Comparison of ENCODE assay signal across 1 cellular context in the genomic region with DNA sequence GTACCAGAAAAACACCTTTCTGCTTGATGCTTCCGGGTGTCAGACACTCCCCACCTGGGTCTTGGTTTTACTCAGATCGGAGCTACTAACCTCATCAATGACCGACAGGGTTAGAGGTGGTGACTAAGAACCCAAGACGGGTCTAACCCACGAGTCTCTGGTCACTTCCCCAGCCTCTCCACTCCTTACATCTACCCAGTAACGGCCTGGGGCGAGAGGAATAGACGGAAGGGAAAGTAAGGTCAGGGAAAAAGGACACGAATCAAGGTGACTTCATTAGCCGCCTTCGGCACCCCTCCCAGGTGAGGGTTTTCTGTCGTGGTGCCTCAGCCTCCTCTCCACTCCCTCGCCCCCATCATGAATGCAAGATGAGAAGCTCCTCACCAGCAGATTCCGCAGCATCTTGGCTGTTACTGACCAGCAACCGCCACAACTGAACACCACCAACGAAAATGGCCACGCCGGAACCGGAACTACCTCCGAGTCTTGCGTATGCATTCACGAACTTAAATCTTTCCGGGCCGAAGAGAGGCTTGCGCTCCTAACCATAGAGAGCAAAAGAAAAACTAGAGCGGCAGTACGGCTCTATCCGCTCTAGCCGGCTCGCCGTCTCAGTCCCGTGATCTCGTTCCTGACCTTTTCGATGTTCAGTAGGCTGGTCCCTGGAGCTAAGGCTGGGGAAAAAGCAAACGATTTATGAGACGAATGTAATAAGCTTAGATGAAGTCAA.
TF ChIP-seq lines count a peak whose summit lies in the region.

A gene with protein sequence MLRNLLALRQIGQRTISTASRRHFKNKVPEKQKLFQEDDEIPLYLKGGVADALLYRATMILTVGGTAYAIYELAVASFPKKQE (minus strand): TSS at position 469 of the 730 bp plus-strand sequence. CDS start 67 bp downstream, at position 402.

TF ChIP-seq in HepG2, 621 proteins besides CTCF, POLR2A, EP300 and RAD21 (continued from another document and continues in another):
- TF ChIP-seq NR2F1 (CRISPR knock-in tag; IDR thresholded peaks at IDR 0.05): peak; percentile 71 to 87
- no peak for TF ChIP-seq ESRRA (CRISPR knock-in tag; IDR thresholded peaks at IDR 0.05; ENCODE audit: low read depth)
- TF ChIP-seq PAX8 (CRISPR knock-in tag; IDR thresholded peaks at IDR 0.05; ENCODE audit: borderline replicate concordance): no peak
- no peak for TF ChIP-seq ZBTB8A (CRISPR knock-in tag; IDR thresholded peaks at IDR 0.05; ENCODE audit: borderline replicate concordance, low read depth)
- no peak for TF ChIP-seq ZNF484 (CRISPR knock-in tag; IDR thresholded peaks at IDR 0.05; ENCODE audit: borderline replicate concordance, low read depth)
- no peak; the same call in 1 of the 2 replicates for TF ChIP-seq NRL (CRISPR knock-in tag; IDR thresholded peaks at IDR 0.05; ENCODE audit: borderline replicate concordance)
- TF ChIP-seq, protein P1, sequence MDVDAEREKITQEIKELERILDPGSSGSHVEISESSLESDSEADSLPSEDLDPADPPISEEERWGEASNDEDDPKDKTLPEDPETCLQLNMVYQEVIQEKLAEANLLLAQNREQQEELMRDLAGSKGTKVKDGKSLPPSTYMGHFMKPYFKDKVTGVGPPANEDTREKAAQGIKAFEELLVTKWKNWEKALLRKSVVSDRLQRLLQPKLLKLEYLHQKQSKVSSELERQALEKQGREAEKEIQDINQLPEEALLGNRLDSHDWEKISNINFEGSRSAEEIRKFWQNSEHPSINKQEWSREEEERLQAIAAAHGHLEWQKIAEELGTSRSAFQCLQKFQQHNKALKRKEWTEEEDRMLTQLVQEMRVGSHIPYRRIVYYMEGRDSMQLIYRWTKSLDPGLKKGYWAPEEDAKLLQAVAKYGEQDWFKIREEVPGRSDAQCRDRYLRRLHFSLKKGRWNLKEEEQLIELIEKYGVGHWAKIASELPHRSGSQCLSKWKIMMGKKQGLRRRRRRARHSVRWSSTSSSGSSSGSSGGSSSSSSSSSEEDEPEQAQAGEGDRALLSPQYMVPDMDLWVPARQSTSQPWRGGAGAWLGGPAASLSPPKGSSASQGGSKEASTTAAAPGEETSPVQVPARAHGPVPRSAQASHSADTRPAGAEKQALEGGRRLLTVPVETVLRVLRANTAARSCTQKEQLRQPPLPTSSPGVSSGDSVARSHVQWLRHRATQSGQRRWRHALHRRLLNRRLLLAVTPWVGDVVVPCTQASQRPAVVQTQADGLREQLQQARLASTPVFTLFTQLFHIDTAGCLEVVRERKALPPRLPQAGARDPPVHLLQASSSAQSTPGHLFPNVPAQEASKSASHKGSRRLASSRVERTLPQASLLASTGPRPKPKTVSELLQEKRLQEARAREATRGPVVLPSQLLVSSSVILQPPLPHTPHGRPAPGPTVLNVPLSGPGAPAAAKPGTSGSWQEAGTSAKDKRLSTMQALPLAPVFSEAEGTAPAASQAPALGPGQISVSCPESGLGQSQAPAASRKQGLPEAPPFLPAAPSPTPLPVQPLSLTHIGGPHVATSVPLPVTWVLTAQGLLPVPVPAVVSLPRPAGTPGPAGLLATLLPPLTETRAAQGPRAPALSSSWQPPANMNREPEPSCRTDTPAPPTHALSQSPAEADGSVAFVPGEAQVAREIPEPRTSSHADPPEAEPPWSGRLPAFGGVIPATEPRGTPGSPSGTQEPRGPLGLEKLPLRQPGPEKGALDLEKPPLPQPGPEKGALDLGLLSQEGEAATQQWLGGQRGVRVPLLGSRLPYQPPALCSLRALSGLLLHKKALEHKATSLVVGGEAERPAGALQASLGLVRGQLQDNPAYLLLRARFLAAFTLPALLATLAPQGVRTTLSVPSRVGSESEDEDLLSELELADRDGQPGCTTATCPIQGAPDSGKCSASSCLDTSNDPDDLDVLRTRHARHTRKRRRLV (CRISPR knock-in tag; IDR thresholded peaks at IDR 0.05): 0 out of 2 replicates have a peak, but pooled peaks have one; percentile 36
- TF ChIP-seq ZNF264 (CRISPR knock-in tag; IDR thresholded peaks at IDR 0.05): peak; percentile 65; the same call in 1 of the 2 replicates
- no peak for TF ChIP-seq NFIB (CRISPR knock-in tag; IDR thresholded peaks at IDR 0.05; ENCODE audit: borderline replicate concordance)
- peak; percentile 53; the same call in 1 of the 2 replicates for TF ChIP-seq HES4 (CRISPR knock-in tag; IDR thresholded peaks at IDR 0.05; ENCODE audit: borderline replicate concordance)
- peak; percentile 67 for TF ChIP-seq KDM5A (IDR thresholded peaks at IDR 0.05; ENCODE audit: borderline replicate concordance, low read length)
- no peak; the same call in 1 of the 2 replicates for TF ChIP-seq AHR (CRISPR knock-in tag; IDR thresholded peaks at IDR 0.05)
- TF ChIP-seq ZNF766 (CRISPR knock-in tag; IDR thresholded peaks at IDR 0.05; ENCODE audit: borderline replicate concordance): no peak
- peak; percentile 98 for TF ChIP-seq POLR2AphosphoS5 (IDR thresholded peaks at IDR 0.05; ENCODE audit: low read depth, low read length)
- TF ChIP-seq SAP130 (CRISPR knock-in tag; IDR thresholded peaks at IDR 0.05; ENCODE audit: low read depth): peak; percentile 95
- TF ChIP-seq NFRKB (IDR thresholded peaks at IDR 0.05): no peak
- TF ChIP-seq, protein P2, sequence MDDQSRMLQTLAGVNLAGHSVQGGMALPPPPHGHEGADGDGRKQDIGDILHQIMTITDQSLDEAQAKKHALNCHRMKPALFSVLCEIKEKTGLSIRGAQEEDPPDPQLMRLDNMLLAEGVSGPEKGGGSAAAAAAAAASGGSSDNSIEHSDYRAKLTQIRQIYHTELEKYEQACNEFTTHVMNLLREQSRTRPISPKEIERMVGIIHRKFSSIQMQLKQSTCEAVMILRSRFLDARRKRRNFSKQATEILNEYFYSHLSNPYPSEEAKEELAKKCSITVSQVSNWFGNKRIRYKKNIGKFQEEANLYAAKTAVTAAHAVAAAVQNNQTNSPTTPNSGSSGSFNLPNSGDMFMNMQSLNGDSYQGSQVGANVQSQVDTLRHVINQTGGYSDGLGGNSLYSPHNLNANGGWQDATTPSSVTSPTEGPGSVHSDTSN (CRISPR knock-in tag; IDR thresholded peaks at IDR 0.05; ENCODE audit: borderline replicate concordance): no peak
- no peak for TF ChIP-seq ZMAT3 (CRISPR knock-in tag; conservative IDR thresholded peaks at IDR 0.05)
- no peak for TF ChIP-seq ATRX (CRISPR knock-in tag; IDR thresholded peaks at IDR 0.05; ENCODE audit: borderline replicate concordance)
- peak; percentile 97 for TF ChIP-seq KMT2B (CRISPR knock-in tag; IDR thresholded peaks at IDR 0.05)
- no peak for TF ChIP-seq ZNF335 (CRISPR knock-in tag; IDR thresholded peaks at IDR 0.05)
- TF ChIP-seq ZNF782 (CRISPR knock-in tag; IDR thresholded peaks at IDR 0.05; ENCODE audit: borderline replicate concordance): no peak
- no peak for TF ChIP-seq ZNF780A (CRISPR knock-in tag; IDR thresholded peaks at IDR 0.05)
- no peak for TF ChIP-seq ZNF329 (CRISPR knock-in tag; IDR thresholded peaks at IDR 0.05; ENCODE audit: low read depth)
- no peak for TF ChIP-seq ZNF552 (CRISPR knock-in tag; IDR thresholded peaks at IDR 0.05; ENCODE audit: borderline replicate concordance)
- TF ChIP-seq ZNF879 (CRISPR knock-in tag; IDR thresholded peaks at IDR 0.05): no peak
- no peak for TF ChIP-seq HNRNPH1 (optimal IDR thresholded peaks at IDR 0.05; ENCODE audit: low read depth, low read length)
- no peak for TF ChIP-seq CC2D1A (CRISPR knock-in tag; IDR thresholded peaks at IDR 0.05)
- TF ChIP-seq, protein P3, sequence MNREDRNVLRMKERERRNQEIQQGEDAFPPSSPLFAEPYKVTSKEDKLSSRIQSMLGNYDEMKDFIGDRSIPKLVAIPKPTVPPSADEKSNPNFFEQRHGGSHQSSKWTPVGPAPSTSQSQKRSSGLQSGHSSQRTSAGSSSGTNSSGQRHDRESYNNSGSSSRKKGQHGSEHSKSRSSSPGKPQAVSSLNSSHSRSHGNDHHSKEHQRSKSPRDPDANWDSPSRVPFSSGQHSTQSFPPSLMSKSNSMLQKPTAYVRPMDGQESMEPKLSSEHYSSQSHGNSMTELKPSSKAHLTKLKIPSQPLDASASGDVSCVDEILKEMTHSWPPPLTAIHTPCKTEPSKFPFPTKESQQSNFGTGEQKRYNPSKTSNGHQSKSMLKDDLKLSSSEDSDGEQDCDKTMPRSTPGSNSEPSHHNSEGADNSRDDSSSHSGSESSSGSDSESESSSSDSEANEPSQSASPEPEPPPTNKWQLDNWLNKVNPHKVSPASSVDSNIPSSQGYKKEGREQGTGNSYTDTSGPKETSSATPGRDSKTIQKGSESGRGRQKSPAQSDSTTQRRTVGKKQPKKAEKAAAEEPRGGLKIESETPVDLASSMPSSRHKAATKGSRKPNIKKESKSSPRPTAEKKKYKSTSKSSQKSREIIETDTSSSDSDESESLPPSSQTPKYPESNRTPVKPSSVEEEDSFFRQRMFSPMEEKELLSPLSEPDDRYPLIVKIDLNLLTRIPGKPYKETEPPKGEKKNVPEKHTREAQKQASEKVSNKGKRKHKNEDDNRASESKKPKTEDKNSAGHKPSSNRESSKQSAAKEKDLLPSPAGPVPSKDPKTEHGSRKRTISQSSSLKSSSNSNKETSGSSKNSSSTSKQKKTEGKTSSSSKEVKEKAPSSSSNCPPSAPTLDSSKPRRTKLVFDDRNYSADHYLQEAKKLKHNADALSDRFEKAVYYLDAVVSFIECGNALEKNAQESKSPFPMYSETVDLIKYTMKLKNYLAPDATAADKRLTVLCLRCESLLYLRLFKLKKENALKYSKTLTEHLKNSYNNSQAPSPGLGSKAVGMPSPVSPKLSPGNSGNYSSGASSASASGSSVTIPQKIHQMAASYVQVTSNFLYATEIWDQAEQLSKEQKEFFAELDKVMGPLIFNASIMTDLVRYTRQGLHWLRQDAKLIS (CRISPR knock-in tag; IDR thresholded peaks at IDR 0.05): no peak
- TF ChIP-seq HNF4A (CRISPR knock-in tag; IDR thresholded peaks at IDR 0.05): peak; percentile 39; the same call in 1 of the 2 replicates
- TF ChIP-seq, protein P4, sequence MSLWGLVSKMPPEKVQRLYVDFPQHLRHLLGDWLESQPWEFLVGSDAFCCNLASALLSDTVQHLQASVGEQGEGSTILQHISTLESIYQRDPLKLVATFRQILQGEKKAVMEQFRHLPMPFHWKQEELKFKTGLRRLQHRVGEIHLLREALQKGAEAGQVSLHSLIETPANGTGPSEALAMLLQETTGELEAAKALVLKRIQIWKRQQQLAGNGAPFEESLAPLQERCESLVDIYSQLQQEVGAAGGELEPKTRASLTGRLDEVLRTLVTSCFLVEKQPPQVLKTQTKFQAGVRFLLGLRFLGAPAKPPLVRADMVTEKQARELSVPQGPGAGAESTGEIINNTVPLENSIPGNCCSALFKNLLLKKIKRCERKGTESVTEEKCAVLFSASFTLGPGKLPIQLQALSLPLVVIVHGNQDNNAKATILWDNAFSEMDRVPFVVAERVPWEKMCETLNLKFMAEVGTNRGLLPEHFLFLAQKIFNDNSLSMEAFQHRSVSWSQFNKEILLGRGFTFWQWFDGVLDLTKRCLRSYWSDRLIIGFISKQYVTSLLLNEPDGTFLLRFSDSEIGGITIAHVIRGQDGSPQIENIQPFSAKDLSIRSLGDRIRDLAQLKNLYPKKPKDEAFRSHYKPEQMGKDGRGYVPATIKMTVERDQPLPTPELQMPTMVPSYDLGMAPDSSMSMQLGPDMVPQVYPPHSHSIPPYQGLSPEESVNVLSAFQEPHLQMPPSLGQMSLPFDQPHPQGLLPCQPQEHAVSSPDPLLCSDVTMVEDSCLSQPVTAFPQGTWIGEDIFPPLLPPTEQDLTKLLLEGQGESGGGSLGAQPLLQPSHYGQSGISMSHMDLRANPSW (CRISPR knock-in tag; IDR thresholded peaks at IDR 0.05; ENCODE audit: borderline replicate concordance): peak; percentile 94
- no peak for TF ChIP-seq ZNF569 (CRISPR knock-in tag; IDR thresholded peaks at IDR 0.05; ENCODE audit: borderline replicate concordance)
- TF ChIP-seq ZNF33B (CRISPR knock-in tag; IDR thresholded peaks at IDR 0.05): no peak
- TF ChIP-seq, protein P5, sequence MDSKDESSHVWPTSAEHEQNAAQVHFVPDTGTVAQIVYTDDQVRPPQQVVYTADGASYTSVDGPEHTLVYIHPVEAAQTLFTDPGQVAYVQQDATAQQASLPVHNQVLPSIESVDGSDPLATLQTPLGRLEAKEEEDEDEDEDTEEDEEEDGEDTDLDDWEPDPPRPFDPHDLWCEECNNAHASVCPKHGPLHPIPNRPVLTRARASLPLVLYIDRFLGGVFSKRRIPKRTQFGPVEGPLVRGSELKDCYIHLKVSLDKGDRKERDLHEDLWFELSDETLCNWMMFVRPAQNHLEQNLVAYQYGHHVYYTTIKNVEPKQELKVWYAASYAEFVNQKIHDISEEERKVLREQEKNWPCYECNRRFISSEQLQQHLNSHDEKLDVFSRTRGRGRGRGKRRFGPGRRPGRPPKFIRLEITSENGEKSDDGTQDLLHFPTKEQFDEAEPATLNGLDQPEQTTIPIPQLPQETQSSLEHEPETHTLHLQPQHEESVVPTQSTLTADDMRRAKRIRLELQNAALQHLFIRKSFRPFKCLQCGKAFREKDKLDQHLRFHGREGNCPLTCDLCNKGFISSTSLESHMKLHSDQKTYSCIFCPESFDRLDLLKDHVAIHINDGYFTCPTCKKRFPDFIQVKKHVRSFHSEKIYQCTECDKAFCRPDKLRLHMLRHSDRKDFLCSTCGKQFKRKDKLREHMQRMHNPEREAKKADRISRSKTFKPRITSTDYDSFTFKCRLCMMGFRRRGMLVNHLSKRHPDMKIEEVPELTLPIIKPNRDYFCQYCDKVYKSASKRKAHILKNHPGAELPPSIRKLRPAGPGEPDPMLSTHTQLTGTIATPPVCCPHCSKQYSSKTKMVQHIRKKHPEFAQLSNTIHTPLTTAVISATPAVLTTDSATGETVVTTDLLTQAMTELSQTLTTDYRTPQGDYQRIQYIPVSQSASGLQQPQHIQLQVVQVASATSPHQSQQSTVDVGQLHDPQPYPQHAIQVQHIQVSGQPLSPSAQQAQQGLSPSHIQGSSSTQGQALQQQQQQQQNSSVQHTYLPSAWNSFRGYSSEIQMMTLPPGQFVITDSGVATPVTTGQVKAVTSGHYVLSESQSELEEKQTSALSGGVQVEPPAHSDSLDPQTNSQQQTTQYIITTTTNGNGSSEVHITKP (CRISPR knock-in tag; IDR thresholded peaks at IDR 0.05; ENCODE audit: low read depth): no peak; the same call in 1 of the 2 replicates
- TF ChIP-seq PRPF4 (IDR thresholded peaks at IDR 0.05; ENCODE audit: low read depth, low read length, poor library complexity, severe bottlenecking): no peak
- TF ChIP-seq, protein P6, sequence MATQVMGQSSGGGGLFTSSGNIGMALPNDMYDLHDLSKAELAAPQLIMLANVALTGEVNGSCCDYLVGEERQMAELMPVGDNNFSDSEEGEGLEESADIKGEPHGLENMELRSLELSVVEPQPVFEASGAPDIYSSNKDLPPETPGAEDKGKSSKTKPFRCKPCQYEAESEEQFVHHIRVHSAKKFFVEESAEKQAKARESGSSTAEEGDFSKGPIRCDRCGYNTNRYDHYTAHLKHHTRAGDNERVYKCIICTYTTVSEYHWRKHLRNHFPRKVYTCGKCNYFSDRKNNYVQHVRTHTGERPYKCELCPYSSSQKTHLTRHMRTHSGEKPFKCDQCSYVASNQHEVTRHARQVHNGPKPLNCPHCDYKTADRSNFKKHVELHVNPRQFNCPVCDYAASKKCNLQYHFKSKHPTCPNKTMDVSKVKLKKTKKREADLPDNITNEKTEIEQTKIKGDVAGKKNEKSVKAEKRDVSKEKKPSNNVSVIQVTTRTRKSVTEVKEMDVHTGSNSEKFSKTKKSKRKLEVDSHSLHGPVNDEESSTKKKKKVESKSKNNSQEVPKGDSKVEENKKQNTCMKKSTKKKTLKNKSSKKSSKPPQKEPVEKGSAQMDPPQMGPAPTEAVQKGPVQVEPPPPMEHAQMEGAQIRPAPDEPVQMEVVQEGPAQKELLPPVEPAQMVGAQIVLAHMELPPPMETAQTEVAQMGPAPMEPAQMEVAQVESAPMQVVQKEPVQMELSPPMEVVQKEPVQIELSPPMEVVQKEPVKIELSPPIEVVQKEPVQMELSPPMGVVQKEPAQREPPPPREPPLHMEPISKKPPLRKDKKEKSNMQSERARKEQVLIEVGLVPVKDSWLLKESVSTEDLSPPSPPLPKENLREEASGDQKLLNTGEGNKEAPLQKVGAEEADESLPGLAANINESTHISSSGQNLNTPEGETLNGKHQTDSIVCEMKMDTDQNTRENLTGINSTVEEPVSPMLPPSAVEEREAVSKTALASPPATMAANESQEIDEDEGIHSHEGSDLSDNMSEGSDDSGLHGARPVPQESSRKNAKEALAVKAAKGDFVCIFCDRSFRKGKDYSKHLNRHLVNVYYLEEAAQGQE (IDR thresholded peaks at IDR 0.05; ENCODE audit: borderline replicate concordance in 1 of 2, low read depth in 1 of 2, low read length in 2 of 2): peak in 1 of 2 experiments; percentile 44; a peak in 1 of 4 replicates
